19 cellular contexts compared by ENCODE assay signal in genomic region chr4:144411700-144412099, GRCh38.
DNase-seq lines count a peak whose midpoint lies in the region; ATAC-seq and TF ChIP-seq lines count a peak whose summit lies in the region.
"Had no signal": no experiment of that assay in that cellular context is flagged by ENCODE, and none has a peak within 500 bp of the region (broad histone marks: within the 10 kb centered on the region; RNA-seq: fewer than 3 reads in every experiment).

No MANE protein-coding gene starts in this region.

- no peak for TF ChIP-seq CTCF in natural killer cell (IDR thresholded peaks at IDR 0.05)

- DNase-seq in effector memory CD4-positive, alpha-beta T cell = no peak
- DNase-seq in right cardiac atrium (no peak), T-cell (no peak), natural killer cell (no peak)
- DNase-seq: activated CD4-positive, alpha-beta T cell treated with anti-CD3 and anti-CD28 coated beads, Interleukin-2, amount 10 ng/mL, durations not matched to agents 24 days and 14 days; activated gamma-delta T cell; C1 segment of cervical spinal cord; mesendoderm; NCI-H1694 treated with DMSO at 0.1 percent for 48 hours; NCI-H2227 treated with DMSO at 0.1 percent for 48 hours; spleen had no signal

- H3K4me3 ChIP-seq in effector memory CD4-positive, alpha-beta T cell (ENCODE audit: insufficient read depth, low read depth, low read length, poor library complexity, severe bottlenecking) = no peak overlapping the region
- H3K4me3 ChIP-seq in right cardiac atrium (ENCODE audit: low read length) = no peak overlapping the region
- H3K4me3 ChIP-seq: gastroesophageal sphincter, prostate gland, spleen, thoracic aorta had no signal

- no peaks in the 10 kb centered on the region for H3K36me3 Mint-ChIP-seq in T-cell
- no peaks in the 10 kb centered on the region for H3K36me3 Mint-ChIP-seq in natural killer cell

- no peak overlapping the region for H3K27ac ChIP-seq in effector memory CD4-positive, alpha-beta T cell (ENCODE audit: insufficient read depth, low read length, poor library complexity, severe bottlenecking)
- no peak overlapping the region for H3K27ac ChIP-seq in right cardiac atrium (ENCODE audit: low read length)
- H3K27ac ChIP-seq: gastroesophageal sphincter, prostate gland, RWPE1, spleen, thoracic aorta had no signal

- no peaks in the 10 kb centered on the region for H3K4me1 Mint-ChIP-seq in T-cell
- no peaks in the 10 kb centered on the region for H3K4me1 Mint-ChIP-seq in natural killer cell
- H3K4me1 Mint-ChIP-seq: activated CD4-positive, alpha-beta T cell treated with anti-CD3 and anti-CD28 coated beads, Interleukin-2, amount 10 ng/mL, durations not matched to agents 24 days and 14 days had no signal

- H3K4me3 Mint-ChIP-seq in T-cell (no peak overlapping the region), natural killer cell (no peak overlapping the region)
- H3K4me3 Mint-ChIP-seq: activated CD4-positive, alpha-beta T cell treated with anti-CD3 and anti-CD28 coated beads, Interleukin-2, amount 10 ng/mL, durations not matched to agents 24 days and 14 days had no signal

- H3K9me3 ChIP-seq in effector memory CD4-positive, alpha-beta T cell (ENCODE audit: control insufficient read depth, low read length) = no peaks in the 10 kb centered on the region
- H3K9me3 ChIP-seq in right cardiac atrium (ENCODE audit: control insufficient read depth, low read length) = no peaks in the 10 kb centered on the region
- H3K9me3 ChIP-seq: gastroesophageal sphincter, prostate gland, spleen, thoracic aorta had no signal

- intact Hi-C loops in right cardiac atrium (cut with DNase I) = no loop called here
- intact Hi-C loops in natural killer cell (cut with micrococcal nuclease) = no loop called here

- POLR2A ChIA-PET in T-cell (lab: Charles Lee) = no interaction called here

- no peaks in the 10 kb centered on the region for H3K36me3 ChIP-seq in effector memory CD4-positive, alpha-beta T cell (ENCODE audit: control insufficient read depth, insufficient read depth, low read length)
- H3K36me3 ChIP-seq: gastroesophageal sphincter, prostate gland, spleen, thoracic aorta had no signal

- no peaks in the 10 kb centered on the region for H3K9me3 Mint-ChIP-seq in T-cell
- H3K9me3 Mint-ChIP-seq in natural killer cell = peaks cover 5 to 9% of the 10 kb centered on the region in 2 donors
- H3K9me3 Mint-ChIP-seq: activated CD4-positive, alpha-beta T cell treated with anti-CD3 and anti-CD28 coated beads, Interleukin-2, amount 10 ng/mL, durations not matched to agents 24 days and 14 days had no signal

- H3K27ac Mint-ChIP-seq in T-cell (no peak overlapping the region), natural killer cell (no peak overlapping the region)
- H3K27ac Mint-ChIP-seq: activated CD4-positive, alpha-beta T cell treated with anti-CD3 and anti-CD28 coated beads, Interleukin-2, amount 10 ng/mL, durations not matched to agents 24 days and 14 days had no signal

- H3K27me3 Mint-ChIP-seq in T-cell = no peaks in the 10 kb centered on the region
- H3K27me3 Mint-ChIP-seq in natural killer cell (ENCODE audit: low read depth in 2 of 2) = no peaks in the 10 kb centered on the region
- H3K27me3 Mint-ChIP-seq: activated CD4-positive, alpha-beta T cell treated with anti-CD3 and anti-CD28 coated beads, Interleukin-2, amount 10 ng/mL, durations not matched to agents 24 days and 14 days had no signal

- CTCF ChIA-PET in T-cell (lab: Charles Lee) = no interaction called here

- H3K27me3 ChIP-seq in effector memory CD4-positive, alpha-beta T cell (replicated peaks; ENCODE audit: control insufficient read depth, insufficient read depth, low read length, poor library complexity, severe bottlenecking) = no peaks in the 10 kb centered on the region
- no peaks in the 10 kb centered on the region for H3K27me3 ChIP-seq in right cardiac atrium (ENCODE audit: control insufficient read depth, insufficient read depth)
- H3K27me3 ChIP-seq: gastroesophageal sphincter, spleen had no signal

- ATAC-seq in GM18498 (IDR thresholded peaks at IDR 0.05; ENCODE audit: unreplicated experiment) (peak; percentile 78), GM21381 (IDR thresholded peaks at IDR 0.05; ENCODE audit: unreplicated experiment) (peak; percentile 58), HG02798 (IDR thresholded peaks at IDR 0.05; ENCODE audit: poor library complexity, unreplicated experiment) (peak; percentile 38), HG03378 (IDR thresholded peaks at IDR 0.05; ENCODE audit: unreplicated experiment) (peak; percentile 64), right cardiac atrium (no peak), T-cell (replicated peaks in 1 of 4) (no peak), natural killer cell (no peak)
- ATAC-seq: gastroesophageal sphincter had no signal

- H3K4me1 ChIP-seq in effector memory CD4-positive, alpha-beta T cell (ENCODE audit: control insufficient read depth, insufficient read depth, low read length, poor library complexity, severe bottlenecking) = no peaks in the 10 kb centered on the region
- no peaks in the 10 kb centered on the region for H3K4me1 ChIP-seq in right cardiac atrium (ENCODE audit: control insufficient read depth, insufficient read depth, low read length)
- H3K4me1 ChIP-seq: gastroesophageal sphincter, prostate gland, spleen had no signal

Comparison
In these comparisons a context has a peak if more than half of its experiments do, and no peak if none do; other contexts are left out.
1. ATAC-seq: peak in GM18498 (single experiment), GM21381 (single experiment), HG02798 (single experiment) and HG03378 (single experiment); none in right cardiac atrium (0 of 2), T-cell (0 of 4) and natural killer cell (0 of 3).